ENCODE assay signal across 15 cellular contexts in genomic region chr6:130269969-130270635, GRCh38. TPM values are rescaled to one million over a fixed set of nuclear protein-coding genes. Genes with fewer than 3 reads are reported as not detected.
DNase-seq lines count a peak whose midpoint lies in the region; ATAC-seq and TF ChIP-seq lines count a peak whose summit lies in the region.
"Had no signal": no experiment of that assay in that cellular context is flagged by ENCODE, and none has a peak within 500 bp of the region (broad histone marks: within the 10 kb centered on the region; RNA-seq: fewer than 3 reads in every experiment).

No MANE protein-coding gene starts in this region.

- DNase-seq in activated CD8-positive, alpha-beta memory T cell treated with anti-CD3 and anti-CD28 coated beads, Interleukin-2, amount 10 ng/mL, durations not matched to agents 7 days and 5 days: no peak
- no peak for DNase-seq in activated CD8-positive, alpha-beta memory T cell treated with anti-CD3 and anti-CD28 coated beads, Interleukin-2, amount 50 U/mL, for 4 hours
- DNase-seq in memory B cell (ENCODE audit: low spot score in 2 of 2) (no peak), endothelial cell (ENCODE audit: low spot score) (no peak), NCI-H446 treated with DMSO at 0.1 percent for 48 hours (lab: John Stamatoyannopoulos, UW) (no peak), dorsolateral prefrontal cortex (no peak)
- DNase-seq: 8988T, GM23248, lower lobe of right lung, NCI-H526 treated with DMSO at 0.1 percent for 48 hours, nucleus accumbens, SJCRH30 had no signal

- intact Hi-C loops in dorsolateral prefrontal cortex (cut with DNase I): no loop called here

- CTCF ChIA-PET in activated CD8-positive, alpha-beta memory T cell treated with anti-CD3 and anti-CD28 coated beads, Interleukin-2, amount 10 ng/mL, durations not matched to agents 7 days and 5 days (lab: Charles Lee): interaction anchor here (1.1 to 1.6 kb wide), 3 partner anchors 13 to 56 kb away, joined by 4 read pairs; partner anchors contain the start of gene SAMD3

- H3K27me3 Mint-ChIP-seq in activated CD8-positive, alpha-beta memory T cell treated with anti-CD3 and anti-CD28 coated beads, Interleukin-2, amount 10 ng/mL, durations not matched to agents 7 days and 5 days: no peaks in the 10 kb centered on the region
- no peaks in the 10 kb centered on the region for H3K27me3 Mint-ChIP-seq in memory B cell
- H3K27me3 Mint-ChIP-seq in endothelial cell (ENCODE audit: unreplicated experiment): peaks cover 2% of the 10 kb centered on the region
- H3K27me3 Mint-ChIP-seq: activated naive CD8-positive, alpha-beta T cell had no signal

- H3K27me3 ChIP-seq in dorsolateral prefrontal cortex: no peaks in the 10 kb centered on the region
- H3K27me3 ChIP-seq: SJCRH30 had no signal

- ATAC-seq in activated CD8-positive, alpha-beta memory T cell treated with anti-CD3 and anti-CD28 coated beads, Interleukin-2, amount 10 ng/mL, durations not matched to agents 7 days and 5 days: peak; percentile 51
- ATAC-seq in GM21619 (IDR thresholded peaks at IDR 0.05; ENCODE audit: unreplicated experiment): peak; percentile 98
- peak; percentile 93 for ATAC-seq in HG03135 (IDR thresholded peaks at IDR 0.05; ENCODE audit: unreplicated experiment)
- ATAC-seq in memory B cell (ENCODE audit: low read depth): peak; percentile 53
- ATAC-seq: lower lobe of right lung had no signal

- H3K36me3 Mint-ChIP-seq in activated CD8-positive, alpha-beta memory T cell treated with anti-CD3 and anti-CD28 coated beads, Interleukin-2, amount 10 ng/mL, durations not matched to agents 7 days and 5 days: peaks cover 60% of the 10 kb centered on the region
- H3K36me3 Mint-ChIP-seq in memory B cell (peaks cover 13% of the 10 kb centered on the region), endothelial cell (ENCODE audit: low read depth, unreplicated experiment) (peaks cover 6% of the 10 kb centered on the region)

- H3K27ac Mint-ChIP-seq in activated CD8-positive, alpha-beta memory T cell treated with anti-CD3 and anti-CD28 coated beads, Interleukin-2, amount 10 ng/mL, durations not matched to agents 7 days and 5 days: peak overlapping the region; percentile 49
- H3K27ac Mint-ChIP-seq in memory B cell: peak overlapping the region; percentile 43
- H3K27ac Mint-ChIP-seq in endothelial cell (ENCODE audit: unreplicated experiment): no peak overlapping the region
- H3K27ac Mint-ChIP-seq: activated naive CD8-positive, alpha-beta T cell had no signal

- H3K9me3 Mint-ChIP-seq in activated CD8-positive, alpha-beta memory T cell treated with anti-CD3 and anti-CD28 coated beads, Interleukin-2, amount 10 ng/mL, durations not matched to agents 7 days and 5 days (ENCODE audit: low read depth): peaks cover 19% of the 10 kb centered on the region
- peaks cover 9% of the 10 kb centered on the region for H3K9me3 Mint-ChIP-seq in memory B cell
- H3K9me3 Mint-ChIP-seq in endothelial cell (ENCODE audit: unreplicated experiment): peaks cover 9% of the 10 kb centered on the region

- no peak overlapping the region for H3K4me3 ChIP-seq in dorsolateral prefrontal cortex
- H3K4me3 ChIP-seq: GM23248, lower lobe of right lung, SJCRH30 had no signal

- TF ChIP-seq CTCF in endothelial cell (IDR thresholded peaks at IDR 0.05; ENCODE audit: unreplicated experiment) (no peak), dorsolateral prefrontal cortex (IDR thresholded peaks at IDR 0.05 in 54 of 56, conservative IDR thresholded peaks at IDR 0.05 in 2 of 56; ENCODE audit: low read depth in 1 of 56, partially characterized antibody in 56 of 56) (no peak)

- no peak overlapping the region for H3K4me3 Mint-ChIP-seq in activated CD8-positive, alpha-beta memory T cell treated with anti-CD3 and anti-CD28 coated beads, Interleukin-2, amount 10 ng/mL, durations not matched to agents 7 days and 5 days
- H3K4me3 Mint-ChIP-seq in memory B cell (no peak overlapping the region), endothelial cell (ENCODE audit: unreplicated experiment) (no peak overlapping the region)
- H3K4me3 Mint-ChIP-seq: activated naive CD8-positive, alpha-beta T cell had no signal

- no peak overlapping the region for H3K27ac ChIP-seq in dorsolateral prefrontal cortex
- H3K27ac ChIP-seq: GM23248, lower lobe of right lung, SJCRH30 had no signal

- H3K4me1 Mint-ChIP-seq in activated CD8-positive, alpha-beta memory T cell treated with anti-CD3 and anti-CD28 coated beads, Interleukin-2, amount 10 ng/mL, durations not matched to agents 7 days and 5 days: peaks cover 20% of the 10 kb centered on the region
- H3K4me1 Mint-ChIP-seq in memory B cell (peaks cover 5% of the 10 kb centered on the region), endothelial cell (ENCODE audit: unreplicated experiment) (no peaks in the 10 kb centered on the region)

RNA-seq across cellular contexts. Expression of gene SAMD3, which starts 47.4 kb away (rescaled TPM):
- total RNA-seq in activated CD8-positive, alpha-beta memory T cell treated with anti-CD3 and anti-CD28 coated beads, Interleukin-2, amount 10 ng/mL, durations not matched to agents 7 days and 5 days: 10 to 100 TPM; 14.3 to 47.9 TPM
- total RNA-seq in endothelial cell (ENCODE audit: unreplicated experiment): 1.0 TPM
- total RNA-seq in dorsolateral prefrontal cortex: 1 to 10 TPM in 65 of 120 experiments, under 1 TPM in 34, not detected in 21; 0.29 to 4.3 (median 1.4) TPM
- total RNA-seq: SJCRH30 had no signal
